In genomic region chr5:13250450-13251291, GRCh38 we compare ENCODE assay signal across 9 cellular contexts.
DNase-seq lines count a peak whose midpoint lies in the region; ATAC-seq, FAIRE-seq and TF ChIP-seq lines count a peak whose summit lies in the region.
"Had no signal": no experiment of that assay in that cellular context is flagged by ENCODE, and none has a peak within 500 bp of the region (broad histone marks: within the 10 kb centered on the region; RNA-seq: fewer than 3 reads in every experiment).

No MANE protein-coding gene starts in this region.

- H3K4me3 ChIP-seq in Panc1 (ENCODE audit: low read depth in 2 of 2, low read length in 2 of 2): no peak overlapping the region

- H3K9me3 ChIP-seq in Panc1 (ENCODE audit: control insufficient read depth, insufficient read depth, low read depth, low read length): no peaks in the 10 kb centered on the region

- POLR2A ChIA-PET in Panc1 (lab: Charles Lee): no interaction called here

- in situ Hi-C loops in Panc1 (cut with HindIII; ENCODE audit: low pct_unique_long_range_greater_than_20kb, low sequenced_read_pairs): no loop called here

- DNase-seq in DMS53 (lab: John Stamatoyannopoulos, UW) (peak; percentile 85), HCEC 1CT (peak; percentile 57), Panc1 (ENCODE audit: low read depth, low spot score) (peak; percentile 15)
- DNase-seq: activated naive CD8-positive, alpha-beta T cell treated with anti-CD3 and anti-CD28 coated beads, Interleukin-2, amount 10 ng/mL, durations not matched to agents 7 days and 5 days had no signal

- H3K27me3 ChIP-seq in Panc1 (ENCODE audit: control insufficient read depth, insufficient read depth, low read length): no peaks in the 10 kb centered on the region

- H3K4me1 ChIP-seq in Panc1 (ENCODE audit: control insufficient read depth, insufficient read depth, low read length): no peaks in the 10 kb centered on the region

- TF ChIP-seq CTCF in Panc1 (IDR thresholded peaks at IDR 0.05): peak; percentile 69

- peak; percentile 87 for FAIRE-seq in islet of Langerhans (lab: Jason Lieb, UNC)

- no peak overlapping the region for H3K27ac ChIP-seq in Panc1 (ENCODE audit: low read length)

- H3K36me3 ChIP-seq in Panc1 (ENCODE audit: control insufficient read depth, insufficient read depth, low read length): no peaks in the 10 kb centered on the region

- CTCF ChIA-PET in Panc1 (lab: Charles Lee): interaction anchor here (0.6 kb wide), 1 partner anchor 703 kb away, joined by 3 read pairs; no protein-coding TSS in a partner anchor

- intact Hi-C loops in Panc1 (cut with micrococcal nuclease; ENCODE audit: unreplicated experiment): no loop called here

- ATAC-seq in Panc1 (no peak), HG03378 (IDR thresholded peaks at IDR 0.05; ENCODE audit: unreplicated experiment) (no peak), GM18519 (IDR thresholded peaks at IDR 0.05; ENCODE audit: low FRiP score, unreplicated experiment) (no peak), HG03135 (IDR thresholded peaks at IDR 0.05; ENCODE audit: unreplicated experiment) (no peak), HG02973 (IDR thresholded peaks at IDR 0.05; ENCODE audit: unreplicated experiment) (no peak)

- BruUV-seq in Panc1 (replicated peaks; lab: Mats Ljungman, UMichigan): no TSS peak

Comparison
In these comparisons a context has a peak if more than half of its experiments do, and no peak if none do; other contexts are left out.
1. DNase-seq: peak in every context shown above with its lines; median percentile 85 in DMS53; 57 in HCEC 1CT; 15 in Panc1.